In the genomic region with DNA sequence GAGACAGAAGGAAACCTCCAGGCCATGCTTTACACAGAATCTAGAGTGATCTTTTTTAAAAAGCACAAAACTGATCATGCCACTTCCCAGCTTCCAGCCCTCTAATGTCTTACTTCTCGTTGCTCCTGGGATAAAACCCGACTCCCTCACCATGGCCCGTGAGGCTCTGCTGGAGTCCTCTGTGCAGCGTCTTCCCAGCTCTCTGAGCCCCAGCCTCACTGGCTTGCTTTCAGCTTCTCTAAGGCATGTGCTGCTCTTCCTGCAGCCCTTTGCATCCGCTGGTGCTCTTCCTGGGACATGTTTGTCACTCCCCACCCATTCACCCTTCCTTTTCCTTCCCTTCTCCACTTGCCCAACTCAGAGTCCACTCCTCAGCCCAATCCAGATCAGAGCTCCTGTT, we compare ENCODE assay signal across 1 cellular context.
TF ChIP-seq lines count a peak whose summit lies in the region.

No MANE protein-coding gene starts in this region.

TF ChIP-seq in WTC11, 78 proteins besides CTCF, POLR2A, EP300 and RAD21 (continued from another document):
- TF ChIP-seq, protein P1, sequence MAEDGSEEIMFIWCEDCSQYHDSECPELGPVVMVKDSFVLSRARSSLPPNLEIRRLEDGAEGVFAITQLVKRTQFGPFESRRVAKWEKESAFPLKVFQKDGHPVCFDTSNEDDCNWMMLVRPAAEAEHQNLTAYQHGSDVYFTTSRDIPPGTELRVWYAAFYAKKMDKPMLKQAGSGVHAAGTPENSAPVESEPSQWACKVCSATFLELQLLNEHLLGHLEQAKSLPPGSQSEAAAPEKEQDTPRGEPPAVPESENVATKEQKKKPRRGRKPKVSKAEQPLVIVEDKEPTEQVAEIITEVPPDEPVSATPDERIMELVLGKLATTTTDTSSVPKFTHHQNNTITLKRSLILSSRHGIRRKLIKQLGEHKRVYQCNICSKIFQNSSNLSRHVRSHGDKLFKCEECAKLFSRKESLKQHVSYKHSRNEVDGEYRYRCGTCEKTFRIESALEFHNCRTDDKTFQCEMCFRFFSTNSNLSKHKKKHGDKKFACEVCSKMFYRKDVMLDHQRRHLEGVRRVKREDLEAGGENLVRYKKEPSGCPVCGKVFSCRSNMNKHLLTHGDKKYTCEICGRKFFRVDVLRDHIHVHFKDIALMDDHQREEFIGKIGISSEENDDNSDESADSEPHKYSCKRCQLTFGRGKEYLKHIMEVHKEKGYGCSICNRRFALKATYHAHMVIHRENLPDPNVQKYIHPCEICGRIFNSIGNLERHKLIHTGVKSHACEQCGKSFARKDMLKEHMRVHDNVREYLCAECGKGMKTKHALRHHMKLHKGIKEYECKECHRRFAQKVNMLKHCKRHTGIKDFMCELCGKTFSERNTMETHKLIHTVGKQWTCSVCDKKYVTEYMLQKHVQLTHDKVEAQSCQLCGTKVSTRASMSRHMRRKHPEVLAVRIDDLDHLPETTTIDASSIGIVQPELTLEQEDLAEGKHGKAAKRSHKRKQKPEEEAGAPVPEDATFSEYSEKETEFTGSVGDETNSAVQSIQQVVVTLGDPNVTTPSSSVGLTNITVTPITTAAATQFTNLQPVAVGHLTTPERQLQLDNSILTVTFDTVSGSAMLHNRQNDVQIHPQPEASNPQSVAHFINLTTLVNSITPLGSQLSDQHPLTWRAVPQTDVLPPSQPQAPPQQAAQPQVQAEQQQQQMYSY (CRISPR knock-in tag; IDR thresholded peaks at IDR 0.05) = no peak
- TF ChIP-seq ELF4 (CRISPR knock-in tag; IDR thresholded peaks at IDR 0.05; ENCODE audit: low read depth) (no peak), CBFB (CRISPR knock-in tag; IDR thresholded peaks at IDR 0.05; ENCODE audit: low read depth) (no peak)
TF ChIP-seq in WTC11: peak in this region for 0.
